9 cellular contexts compared by ENCODE assay signal in genomic region chr5:44388504-44389409, GRCh38. TPM values are rescaled to one million over a fixed set of nuclear protein-coding genes. Genes with fewer than 3 reads are reported as not detected.
DNase-seq lines count a peak whose midpoint lies in the region; ATAC-seq lines count a peak whose summit lies in the region.
"Had no signal": no experiment of that assay in that cellular context is flagged by ENCODE, and none has a peak within 500 bp of the region (broad histone marks: within the 10 kb centered on the region; RNA-seq: fewer than 3 reads in every experiment).

No MANE protein-coding gene starts in this region.

- DNase-seq in activated T-cell treated with anti-CD3 and anti-CD28 coated beads, Interleukin-2, amount 50 U/mL, for 24 hours, result no peak
- DNase-seq in activated T-cell treated with anti-CD3 and anti-CD28 coated beads, Interleukin-2, amount 50 U/mL, for 1 hour, result no peak
- DNase-seq in aorta (peak; percentile 42 to 79), NCI-H2081 treated with DMSO at 0.1 percent for 48 hours (lab: John Stamatoyannopoulos, UW) (no peak), G401 (ENCODE audit: low spot score) (no peak), SHP77 (lab: John Stamatoyannopoulos, UW) (no peak)

- H3K36me3 ChIP-seq in ectodermal cell (ENCODE audit: control insufficient read depth, insufficient read depth, low read length) (no peaks in the 10 kb centered on the region), mucosa of rectum (ENCODE audit: control insufficient read depth in 2 of 2, insufficient read depth in 2 of 2, low read length in 2 of 2) (no peaks in the 10 kb centered on the region), aorta (ENCODE audit: control insufficient read depth in 1 of 2, insufficient read depth in 2 of 2, low read length in 1 of 2) (no peaks in the 10 kb centered on the region)

- H3K4me1 Mint-ChIP-seq in activated T-cell treated with anti-CD3 and anti-CD28 coated beads, Interleukin-2, amount 50 U/mL, for 24 hours (ENCODE audit: low read depth), result peaks cover 13% of the 10 kb centered on the region

- peak; percentile 69 for ATAC-seq in aorta (ENCODE audit: low FRiP score)

- H3K9me3 Mint-ChIP-seq in activated T-cell treated with anti-CD3 and anti-CD28 coated beads, Interleukin-2, amount 50 U/mL, for 24 hours, result peaks cover 2% of the 10 kb centered on the region

- intact Hi-C loops in aorta (cut with DNase I), result no loop called here

- 2% methylated on average over 27 to 30 of the region's 30 CpGs for WGBS in ectodermal cell, 2 experiments
- WGBS in aorta, 2 donors, result 0 to 1% methylated on average over 30 of the region's 30 CpGs

- H3K27me3 ChIP-seq in ectodermal cell (ENCODE audit: control insufficient read depth, insufficient read depth, low read length, poor library complexity, severe bottlenecking) (peaks cover 46% of the 10 kb centered on the region), mucosa of rectum (ENCODE audit: control insufficient read depth in 2 of 2, insufficient read depth in 2 of 2, low read length in 2 of 2) (peaks cover 0 to 2% of the 10 kb centered on the region in 2 donors), aorta (ENCODE audit: control insufficient read depth in 1 of 2, insufficient read depth in 2 of 2, low read length in 1 of 2) (peaks cover 0 to 1% of the 10 kb centered on the region in 2 donors)

- H3K27ac ChIP-seq in ectodermal cell (ENCODE audit: insufficient read depth, low read depth, low read length, poor library complexity, severe bottlenecking), result no peak overlapping the region
- H3K27ac ChIP-seq in mucosa of rectum (ENCODE audit: low read depth in 2 of 2, low read length in 2 of 2), result peak overlapping the region; percentile 19 to 59
- H3K27ac ChIP-seq in aorta (ENCODE audit: low read depth in 1 of 2, low read length in 2 of 2), result no peak overlapping the region

- H3K4me3 ChIP-seq in ectodermal cell (ENCODE audit: insufficient read depth, low read depth, low read length) (peak overlapping the region; percentile 37), mucosa of rectum (ENCODE audit: low read length in 2 of 2) (peak overlapping the region; percentile 53 to 66), aorta (ENCODE audit: low read length in 2 of 2) (peak overlapping the region; percentile 64 to 65)

- H3K4me1 ChIP-seq in ectodermal cell (ENCODE audit: control insufficient read depth, insufficient read depth, low read length) (peaks cover 21% of the 10 kb centered on the region), mucosa of rectum (ENCODE audit: control insufficient read depth in 2 of 2, insufficient read depth in 2 of 2, low read length in 2 of 2) (no peaks in the 10 kb centered on the region), aorta (ENCODE audit: control insufficient read depth in 1 of 2, insufficient read depth in 2 of 2, low read length in 2 of 2) (no peaks in the 10 kb centered on the region)

- H3K27ac Mint-ChIP-seq in activated T-cell treated with anti-CD3 and anti-CD28 coated beads, Interleukin-2, amount 50 U/mL, for 24 hours, result no peak overlapping the region
- H3K27ac Mint-ChIP-seq: memory B cell had no signal

- H3K4me3 Mint-ChIP-seq in activated T-cell treated with anti-CD3 and anti-CD28 coated beads, Interleukin-2, amount 50 U/mL, for 24 hours, result peak overlapping the region; percentile 35
- H3K4me3 Mint-ChIP-seq: memory B cell had no signal

- no peaks in the 10 kb centered on the region for H3K36me3 Mint-ChIP-seq in activated T-cell treated with anti-CD3 and anti-CD28 coated beads, Interleukin-2, amount 50 U/mL, for 24 hours (ENCODE audit: low read depth)

- in situ Hi-C loops in G401 (cut with HindIII; ENCODE audit: low sequenced_read_pairs), result no loop called here

- peak overlapping the region in 1 of 2 donors; percentile 40 for H3K9ac ChIP-seq in mucosa of rectum (ENCODE audit: low read depth in 1 of 2, low read length in 2 of 2)

- peaks cover 47% of the 10 kb centered on the region for H3K27me3 Mint-ChIP-seq in activated T-cell treated with anti-CD3 and anti-CD28 coated beads, Interleukin-2, amount 50 U/mL, for 24 hours

- H3K9me3 ChIP-seq in ectodermal cell (ENCODE audit: control insufficient read depth, low read length), result no peaks in the 10 kb centered on the region
- no peaks in the 10 kb centered on the region for H3K9me3 ChIP-seq in mucosa of rectum (ENCODE audit: control insufficient read depth in 2 of 2, low read length in 2 of 2)
- H3K9me3 ChIP-seq in aorta (ENCODE audit: control insufficient read depth, low read length), result peaks cover 2% of the 10 kb centered on the region

RNA-seq across cellular contexts. Expression of gene FGF10, which starts 0.5 kb away (rescaled TPM):
- polyA plus RNA-seq in ectodermal cell (2013, experiment 1 of 4), result 1.6 TPM
- polyA plus RNA-seq in ectodermal cell (2013, experiment 2 of 4), result 0.55 TPM
- 1.6 TPM for polyA plus RNA-seq in ectodermal cell (2013, experiment 3 of 4)
- 1.4 TPM for polyA plus RNA-seq in ectodermal cell (2013, experiment 4 of 4)
- 10 to 100 TPM; 10.0 to 11.3 TPM for total RNA-seq in aorta
- under 1 TPM in 1 of 2 donors, not detected in 1; 0.50 TPM for polyA plus RNA-seq in aorta
- not detected in 2 replicates for total RNA-seq in G401 (2014; rRNA removed; shearing (Covaris generic))

Comparison
In these comparisons a context has a peak if more than half of its experiments do, and no peak if none do; other contexts are left out.
1. DNase-seq: peak in aorta (2 of 2); none in activated T-cell treated with anti-CD3 and anti-CD28 coated beads, Interleukin-2, amount 50 U/mL, for 24 hours (single experiment), activated T-cell treated with anti-CD3 and anti-CD28 coated beads, Interleukin-2, amount 50 U/mL, for 1 hour (single experiment), NCI-H2081 treated with DMSO at 0.1 percent for 48 hours (single experiment), G401 (single experiment) and SHP77 (0 of 2).
2. H3K27ac ChIP-seq: peak in mucosa of rectum (2 of 2); none in ectodermal cell (single experiment) and aorta (0 of 2).
3. RNA of gene FGF10, which starts 0.5 kb away (total RNA-seq): 10.0 to 11.3 TPM in aorta; not detected in G401; every median in the first group is over 10 times any median in the second.
4. Peak in every context shown above with its lines, with median percentiles within 50 percentile points of each other: H3K4me3 ChIP-seq.